In genomic region chr10:74539317-74539716, GRCh38 we compare ENCODE assay signal across 28 cellular contexts.
"Had no signal": no experiment of that assay in that cellular context is flagged by ENCODE, and none has a peak within 500 bp of the region (broad histone marks: within the 10 kb centered on the region; RNA-seq: fewer than 3 reads in every experiment).

No MANE protein-coding gene starts in this region.

- H3K27me3 Mint-ChIP-seq: naive thymus-derived CD8-positive, alpha-beta T cell; natural killer cell treated with Interleukin-12 subunit alpha and Interleukin-12 subunit beta and Interleukin-15 and Interleukin-18, amount 100 ng/mL, for 72 hours; stimulated activated naive CD8-positive, alpha-beta T cell treated with anti-CD3 and anti-CD28 coated beads, Interleukin-15, amount 100 ng/mL, for 72 hours; type B pancreatic cell had no signal

- H3K27ac Mint-ChIP-seq: natural killer cell treated with Interleukin-12 subunit alpha and Interleukin-12 subunit beta and Interleukin-15 and Interleukin-18, amount 100 ng/mL, for 72 hours; nephron progenitor cell; stimulated activated effector memory CD8-positive, alpha-beta T cell treated with anti-CD3 and anti-CD28 coated beads, Interleukin-12 subunit alpha, Interleukin-12 subunit beta, amount 100 ng/mL, for 72 hours; stimulated activated naive CD8-positive, alpha-beta T cell treated with anti-CD3 and anti-CD28 coated beads, Interleukin-15, amount 100 ng/mL, for 72 hours; type B pancreatic cell had no signal

- DNase-seq: naive thymus-derived CD8-positive, alpha-beta T cell; nephron progenitor cell; nucleus accumbens; pancreas; right cardiac atrium; right lobe of liver; sigmoid colon; small intestine; stimulated activated CD4-positive, alpha-beta T cell treated with anti-CD3 and anti-CD28 coated beads, Interleukin-15, amount 100 ng/mL, for 24 hours; stimulated activated CD4-positive, alpha-beta T cell treated with anti-CD3 and anti-CD28 coated beads, Interleukin-2, amount 100 ng/mL, for 24 hours; stimulated activated CD4-positive, alpha-beta T cell treated with anti-CD3 and anti-CD28 coated beads, Interleukin-2, amount 100 ng/mL, for 48 hours; stimulated activated CD4-positive, alpha-beta T cell treated with anti-CD3 and anti-CD28 coated beads, Interleukin-4, amount 100 ng/mL, for 24 hours; stimulated activated naive CD4-positive, alpha-beta T cell; stimulated activated naive CD8-positive, alpha-beta T cell treated with anti-CD3 and anti-CD28 coated beads, Interleukin-15, amount 100 ng/mL, for 72 hours; stimulated activated naive CD8-positive, alpha-beta T cell treated with anti-CD3 and anti-CD28 coated beads, Interleukin-15, Interleukin-2, amounts not matched to agents 100 U/mL and 50 U/mL, for 24 hours; substantia nigra; testis; tibial artery; transverse colon; upper lobe of right lung; uterus had no signal

- H3K4me3 ChIP-seq: pancreas, prostate gland, right lobe of liver, sigmoid colon, suprapubic skin, testis, tibial artery, transverse colon, upper lobe of right lung, uterus had no signal

- H3K27ac ChIP-seq: neutrophil, pancreas, prostate gland, right lobe of liver, sigmoid colon, suprapubic skin, testis, tibial artery, transverse colon, upper lobe of right lung, uterus had no signal

- H3K4me1 Mint-ChIP-seq: nephron progenitor cell had no signal

- H3K4me1 ChIP-seq: pancreas, prostate gland, right lobe of liver, sigmoid colon, suprapubic skin, testis, tibial artery, transverse colon, upper lobe of right lung, uterus had no signal

- H3K36me3 ChIP-seq: neutrophil, pancreas, prostate gland, sigmoid colon, suprapubic skin, tibial artery, transverse colon, upper lobe of right lung, uterus had no signal

- H3K9me3 Mint-ChIP-seq: naive thymus-derived CD8-positive, alpha-beta T cell; natural killer cell treated with Interleukin-12 subunit alpha and Interleukin-12 subunit beta and Interleukin-15 and Interleukin-18, amount 100 ng/mL, for 72 hours; nephron progenitor cell; neural crest cell; stimulated activated effector memory CD8-positive, alpha-beta T cell treated with anti-CD3 and anti-CD28 coated beads, Interleukin-12 subunit alpha, Interleukin-12 subunit beta, amount 100 ng/mL, for 72 hours; type B pancreatic cell had no signal

- H3K36me3 Mint-ChIP-seq: natural killer cell treated with Interleukin-12 subunit alpha and Interleukin-12 subunit beta and Interleukin-15 and Interleukin-18, amount 100 ng/mL, for 72 hours; type B pancreatic cell had no signal

- H3K4me3 Mint-ChIP-seq: naive thymus-derived CD8-positive, alpha-beta T cell; natural killer cell treated with Interleukin-12 subunit alpha and Interleukin-12 subunit beta and Interleukin-15 and Interleukin-18, amount 100 ng/mL, for 72 hours; nephron progenitor cell; neural crest cell; stimulated activated effector memory CD8-positive, alpha-beta T cell treated with anti-CD3 and anti-CD28 coated beads, Interleukin-12 subunit alpha, Interleukin-12 subunit beta, amount 100 ng/mL, for 72 hours; stimulated activated naive CD8-positive, alpha-beta T cell treated with anti-CD3 and anti-CD28 coated beads, Interleukin-15, amount 100 ng/mL, for 72 hours; type B pancreatic cell had no signal

- ATAC-seq: naive thymus-derived CD8-positive, alpha-beta T cell; natural killer cell treated with Interleukin-12 subunit alpha and Interleukin-12 subunit beta and Interleukin-15 and Interleukin-18, amount 100 ng/mL, for 72 hours; pancreas; right cardiac atrium; right lobe of liver; stimulated activated effector memory CD8-positive, alpha-beta T cell treated with anti-CD3 and anti-CD28 coated beads, Interleukin-12 subunit alpha, Interleukin-12 subunit beta, amount 100 ng/mL, for 72 hours; stimulated activated naive CD8-positive, alpha-beta T cell treated with anti-CD3 and anti-CD28 coated beads, Interleukin-15, amount 100 ng/mL, for 72 hours; stimulated activated naive CD8-positive, alpha-beta T cell treated with anti-CD3 and anti-CD28 coated beads, Interleukin-15, Interleukin-2, amounts not matched to agents 100 U/mL and 50 U/mL, for 24 hours; upper lobe of right lung had no signal

- H3K27me3 ChIP-seq: neutrophil, pancreas, right lobe of liver, sigmoid colon, suprapubic skin, testis, tibial artery, transverse colon, upper lobe of right lung, uterus had no signal

- FAIRE-seq: pancreas had no signal
